ENCODE assay signal across 12 cellular contexts in the genomic region with DNA sequence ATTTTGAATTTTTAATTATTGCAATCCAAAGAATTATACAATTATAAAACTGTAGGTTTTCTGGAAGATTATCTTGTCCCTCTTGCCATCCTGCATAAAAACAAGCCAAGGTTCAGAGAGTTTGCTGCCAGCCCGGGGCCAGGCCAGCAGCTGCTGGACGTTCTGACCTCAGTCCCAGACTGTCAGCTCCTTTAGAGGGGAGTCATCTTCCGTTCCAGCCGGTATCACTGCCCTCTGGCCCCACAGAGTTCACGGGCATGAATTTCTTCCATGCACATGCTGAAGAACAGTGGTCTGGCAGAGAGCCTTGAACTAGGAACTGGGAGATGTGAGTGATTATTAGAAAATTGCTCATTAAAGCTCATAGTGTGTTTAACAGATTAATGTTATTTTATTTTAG.
"Had no signal": no experiment of that assay in that cellular context is flagged by ENCODE, and none has a peak within 500 bp of the region (broad histone marks: within the 10 kb centered on the region; RNA-seq: fewer than 3 reads in every experiment).

No MANE protein-coding gene starts in this region.

- H3K36me3 ChIP-seq: transverse colon had no signal

- DNase-seq: activated CD4-positive, alpha-beta T cell treated with anti-CD3 and anti-CD28 coated beads, Interleukin-2, amount 50 U/mL, for 48 hours; activated CD4-positive, CD25-positive, alpha-beta regulatory T cell treated with anti-CD3 and anti-CD28 coated beads, Interleukin-2, amount 50 U/mL, for 72 hours; activated CD8-positive, alpha-beta memory T cell treated with anti-CD3 and anti-CD28 coated beads, Interleukin-2, amount 10 ng/mL, durations not matched to agents 7 days and 5 days; activated effector memory CD4-positive, alpha-beta T cell treated with anti-CD3 and anti-CD28 coated beads, Interleukin-2, amount 50 U/mL, for 16 hours; activated T-cell treated with anti-CD3 and anti-CD28 coated beads, Interleukin-2, amount 50 U/mL, for 4 hours; effector memory CD8-positive, alpha-beta T cell; mammary epithelial cell; mucosa of descending colon; transverse colon had no signal

- H3K4me3 Mint-ChIP-seq: activated CD8-positive, alpha-beta memory T cell treated with anti-CD3 and anti-CD28 coated beads, Interleukin-2, amount 10 ng/mL, durations not matched to agents 7 days and 5 days; activated naive CD8-positive, alpha-beta T cell; activated T-cell treated with anti-CD3 and anti-CD28 coated beads, Interleukin-2, amount 50 U/mL, for 4 hours; effector memory CD8-positive, alpha-beta T cell; natural killer cell treated with Interleukin-12 subunit alpha and Interleukin-12 subunit beta and Interleukin-15 and Interleukin-18, amount 100 ng/mL, for 72 hours had no signal

- H3K4me1 Mint-ChIP-seq: activated CD8-positive, alpha-beta memory T cell treated with anti-CD3 and anti-CD28 coated beads, Interleukin-2, amount 10 ng/mL, durations not matched to agents 7 days and 5 days had no signal

- ATAC-seq: activated CD8-positive, alpha-beta memory T cell treated with anti-CD3 and anti-CD28 coated beads, Interleukin-2, amount 10 ng/mL, durations not matched to agents 7 days and 5 days; activated T-cell treated with anti-CD3 and anti-CD28 coated beads, Interleukin-2, amount 50 U/mL, for 4 hours; effector memory CD8-positive, alpha-beta T cell; mucosa of descending colon; natural killer cell treated with Interleukin-12 subunit alpha and Interleukin-12 subunit beta and Interleukin-15 and Interleukin-18, amount 100 ng/mL, for 72 hours had no signal

- H3K36me3 Mint-ChIP-seq: activated CD8-positive, alpha-beta memory T cell treated with anti-CD3 and anti-CD28 coated beads, Interleukin-2, amount 10 ng/mL, durations not matched to agents 7 days and 5 days; activated naive CD8-positive, alpha-beta T cell; natural killer cell treated with Interleukin-12 subunit alpha and Interleukin-12 subunit beta and Interleukin-15 and Interleukin-18, amount 100 ng/mL, for 72 hours had no signal

- H3K4me3 ChIP-seq: coronary artery, mucosa of descending colon, transverse colon had no signal

- H3K9me3 ChIP-seq: mucosa of descending colon, transverse colon had no signal

- H3K27ac Mint-ChIP-seq: activated CD8-positive, alpha-beta memory T cell treated with anti-CD3 and anti-CD28 coated beads, Interleukin-2, amount 10 ng/mL, durations not matched to agents 7 days and 5 days; activated naive CD8-positive, alpha-beta T cell; effector memory CD8-positive, alpha-beta T cell; natural killer cell treated with Interleukin-12 subunit alpha and Interleukin-12 subunit beta and Interleukin-15 and Interleukin-18, amount 100 ng/mL, for 72 hours had no signal

- H3K9me3 Mint-ChIP-seq: activated T-cell treated with anti-CD3 and anti-CD28 coated beads, Interleukin-2, amount 50 U/mL, for 4 hours; effector memory CD8-positive, alpha-beta T cell; natural killer cell treated with Interleukin-12 subunit alpha and Interleukin-12 subunit beta and Interleukin-15 and Interleukin-18, amount 100 ng/mL, for 72 hours had no signal

- H3K4me1 ChIP-seq: transverse colon had no signal

- H3K27me3 ChIP-seq: transverse colon had no signal

- H3K27ac ChIP-seq: coronary artery, transverse colon had no signal
